Comparison of ENCODE assay signal across 18 cellular contexts in genomic region chr6:33794910-33795615, GRCh38. TPM values are rescaled to one million over a fixed set of nuclear protein-coding genes. Genes with fewer than 3 reads are reported as not detected.
DNase-seq lines count a peak whose midpoint lies in the region; ATAC-seq and TF ChIP-seq lines count a peak whose summit lies in the region.
"Had no signal": no experiment of that assay in that cellular context is flagged by ENCODE, and none has a peak within 500 bp of the region (broad histone marks: within the 10 kb centered on the region; RNA-seq: fewer than 3 reads in every experiment).

No MANE protein-coding gene starts in this region.

- H3K36me3 ChIP-seq in BE2C: no peaks in the 10 kb centered on the region
- no peaks in the 10 kb centered on the region for H3K36me3 ChIP-seq in HCT116 (ENCODE audit: control insufficient read depth in 1 of 2, insufficient read depth in 2 of 2, low read length in 2 of 2)
- no peaks in the 10 kb centered on the region for H3K36me3 ChIP-seq in vagina
- H3K36me3 ChIP-seq: left lung had no signal

- BruUV-seq in HCT116 (replicated peaks; lab: Mats Ljungman, UMichigan): no TSS peak

- DNase-seq in BE2C (no peak), HCT116 (ENCODE audit: low read depth, low spot score) (no peak), left colon (no peak), NK-92 (lab: John Stamatoyannopoulos, UW; ENCODE audit: unreplicated experiment) (no peak), HT-29 (ENCODE audit: low spot score) (no peak), vagina (ENCODE audit: extremely low spot score in 2 of 2) (no peak)
- DNase-seq: activated CD4-positive, alpha-beta T cell treated with anti-CD3 and anti-CD28 coated beads for 4 hours; activated T-cell treated with anti-CD3 and anti-CD28 coated beads, Interleukin-2, amount 50 U/mL, for 48 hours; C1 segment of cervical spinal cord; MV-4-11; NCI-H345 had no signal

- peaks cover 9% of the 10 kb centered on the region for H3K4me1 ChIP-seq in BE2C
- peaks cover 0 to 3% of the 10 kb centered on the region in 2 experiments; a peak in 2 of 4 replicates for H3K4me1 ChIP-seq in HCT116 (ENCODE audit: control insufficient read depth in 1 of 2, insufficient read depth in 2 of 2, low read length in 2 of 2)
- H3K4me1 ChIP-seq in vagina: no peaks in the 10 kb centered on the region
- H3K4me1 ChIP-seq: left lung had no signal

- no peaks in the 10 kb centered on the region for H4K20me1 ChIP-seq in HCT116 (ENCODE audit: insufficient read depth)

- TF ChIP-seq CTCF in BE2C (IDR thresholded peaks at IDR 0.05; ENCODE audit: low read depth, low read length) (peak; percentile 21; the same call in 1 of the 2 replicates), HCT116 (IDR thresholded peaks at IDR 0.05 in 2 of 3, conservative IDR thresholded peaks at IDR 0.05 in 1 of 3; ENCODE audit: borderline replicate concordance in 1 of 3, insufficient read depth in 1 of 3, low read depth in 2 of 3, low read length in 2 of 3) (no peak), VCaP (conservative IDR thresholded peaks at IDR 0.05) (peak; percentile 21; the same call in 1 of the 2 replicates), vagina (IDR thresholded peaks at IDR 0.05) (no peak)

- intact Hi-C loops in HCT116 (cut with micrococcal nuclease): no loop called here
- intact Hi-C loops in left colon (cut with DNase I, micrococcal nuclease): no loop called here
- intact Hi-C loops in vagina (cut with DNase I): no loop called here

- TF ChIP-seq POLR2A in HCT116 (IDR thresholded peaks at IDR 0.05; ENCODE audit: borderline replicate concordance, extremely low read depth, insufficient read depth, insufficient read length) (no peak), vagina (IDR thresholded peaks at IDR 0.05) (no peak)

- POLR2A ChIA-PET in HCT116 (lab: Charles Lee): no interaction called here

- RAD21 ChIA-PET in HCT116 (lab: Charles Lee; ENCODE audit: low non-redundant PET in 1 of 2, low total read pairs in 2 of 2, uncharacterized antibody in 2 of 2, unreplicated experiment in 2 of 2): no interaction called here

- no peaks in the 10 kb centered on the region for H3K27me3 ChIP-seq in BE2C
- peaks cover 8% of the 10 kb centered on the region; the same call in 1 of the 2 replicates for H3K27me3 ChIP-seq in HCT116 (ENCODE audit: insufficient read depth, low read length)
- H3K27me3 ChIP-seq in vagina: no peaks in the 10 kb centered on the region

- ATAC-seq in HCT116: peak; percentile 77
- ATAC-seq in left colon: peak; percentile 55
- ATAC-seq in HG03045 (IDR thresholded peaks at IDR 0.05; ENCODE audit: unreplicated experiment): no peak
- ATAC-seq: left lung had no signal

- CTCF ChIA-PET in HCT116 (lab: Charles Lee): no interaction called here

- TF ChIP-seq RAD21 in HCT116 (IDR thresholded peaks at IDR 0.05; ENCODE audit: low read depth): no peak

- H3K9me3 ChIP-seq in BE2C (no peaks in the 10 kb centered on the region), HCT116 (ENCODE audit: control insufficient read depth in 1 of 2, insufficient read depth in 1 of 2, low read depth in 1 of 2, low read length in 2 of 2) (no peaks in the 10 kb centered on the region), vagina (no peaks in the 10 kb centered on the region)
- H3K9me3 ChIP-seq: left lung had no signal

- H2AFZ ChIP-seq in HCT116 (ENCODE audit: low read depth, low read length, poor library complexity, severe bottlenecking): no peak overlapping the region

- H3K4me3 ChIP-seq in BE2C (ENCODE audit: low read depth, low read length): no peak overlapping the region
- H3K4me3 ChIP-seq in HCT116 (replicated peaks in 1 of 2; ENCODE audit: low read depth in 1 of 2, low read length in 2 of 2): no peak overlapping the region
- H3K4me3 ChIP-seq in vagina: no peak overlapping the region
- H3K4me3 ChIP-seq: left lung had no signal

- H3K4me2 ChIP-seq in HCT116 (ENCODE audit: low read length): no peak overlapping the region

- H3K27ac ChIP-seq in HCT116 (ENCODE audit: low read depth, low read length) (no peak overlapping the region), VCaP (no peak overlapping the region), vagina (no peak overlapping the region)
- H3K27ac ChIP-seq: left lung had no signal

- H3K79me2 ChIP-seq in HCT116 (ENCODE audit: insufficient read depth, low read length): no peaks in the 10 kb centered on the region

- H3K9me2 ChIP-seq in HCT116 (ENCODE audit: insufficient read depth): no peaks in the 10 kb centered on the region

- no peak overlapping the region for H3K9ac ChIP-seq in HCT116 (ENCODE audit: low read length)

TF ChIP-seq in HCT116, 20 proteins besides CTCF, POLR2A, EP300 and RAD21 (continues in another document):
- TF ChIP-seq MAX (IDR thresholded peaks at IDR 0.05): no peak
- TF ChIP-seq TCF7L2 (IDR thresholded peaks at IDR 0.05; ENCODE audit: borderline replicate concordance, extremely low read depth, insufficient read depth, insufficient read length): no peak
- no peak for TF ChIP-seq ELF1 (IDR thresholded peaks at IDR 0.05; ENCODE audit: borderline replicate concordance, low read depth)
- TF ChIP-seq, protein P1, sequence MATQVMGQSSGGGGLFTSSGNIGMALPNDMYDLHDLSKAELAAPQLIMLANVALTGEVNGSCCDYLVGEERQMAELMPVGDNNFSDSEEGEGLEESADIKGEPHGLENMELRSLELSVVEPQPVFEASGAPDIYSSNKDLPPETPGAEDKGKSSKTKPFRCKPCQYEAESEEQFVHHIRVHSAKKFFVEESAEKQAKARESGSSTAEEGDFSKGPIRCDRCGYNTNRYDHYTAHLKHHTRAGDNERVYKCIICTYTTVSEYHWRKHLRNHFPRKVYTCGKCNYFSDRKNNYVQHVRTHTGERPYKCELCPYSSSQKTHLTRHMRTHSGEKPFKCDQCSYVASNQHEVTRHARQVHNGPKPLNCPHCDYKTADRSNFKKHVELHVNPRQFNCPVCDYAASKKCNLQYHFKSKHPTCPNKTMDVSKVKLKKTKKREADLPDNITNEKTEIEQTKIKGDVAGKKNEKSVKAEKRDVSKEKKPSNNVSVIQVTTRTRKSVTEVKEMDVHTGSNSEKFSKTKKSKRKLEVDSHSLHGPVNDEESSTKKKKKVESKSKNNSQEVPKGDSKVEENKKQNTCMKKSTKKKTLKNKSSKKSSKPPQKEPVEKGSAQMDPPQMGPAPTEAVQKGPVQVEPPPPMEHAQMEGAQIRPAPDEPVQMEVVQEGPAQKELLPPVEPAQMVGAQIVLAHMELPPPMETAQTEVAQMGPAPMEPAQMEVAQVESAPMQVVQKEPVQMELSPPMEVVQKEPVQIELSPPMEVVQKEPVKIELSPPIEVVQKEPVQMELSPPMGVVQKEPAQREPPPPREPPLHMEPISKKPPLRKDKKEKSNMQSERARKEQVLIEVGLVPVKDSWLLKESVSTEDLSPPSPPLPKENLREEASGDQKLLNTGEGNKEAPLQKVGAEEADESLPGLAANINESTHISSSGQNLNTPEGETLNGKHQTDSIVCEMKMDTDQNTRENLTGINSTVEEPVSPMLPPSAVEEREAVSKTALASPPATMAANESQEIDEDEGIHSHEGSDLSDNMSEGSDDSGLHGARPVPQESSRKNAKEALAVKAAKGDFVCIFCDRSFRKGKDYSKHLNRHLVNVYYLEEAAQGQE (IDR thresholded peaks at IDR 0.05; ENCODE audit: low read depth): no peak
- no peak for TF ChIP-seq EZH2phosphoT487 (IDR thresholded peaks at IDR 0.05; ENCODE audit: borderline replicate concordance)
- no peak for TF ChIP-seq FOSL1 (IDR thresholded peaks at IDR 0.05; ENCODE audit: low read depth)
- TF ChIP-seq ZBTB33 (IDR thresholded peaks at IDR 0.05; ENCODE audit: extremely low read depth, insufficient replicate concordance, low read length): no peak
- no peak for TF ChIP-seq SP1 (IDR thresholded peaks at IDR 0.05; ENCODE audit: low read depth)
- no peak for TF ChIP-seq POLR2AphosphoS5 (IDR thresholded peaks at IDR 0.05; ENCODE audit: low read depth, low read length)
- no peak for TF ChIP-seq ATF3 (IDR thresholded peaks at IDR 0.05)
- no peak for TF ChIP-seq JUND (IDR thresholded peaks at IDR 0.05)
- no peak for TF ChIP-seq EGR1 (IDR thresholded peaks at IDR 0.05; ENCODE audit: low read depth)

RNA-seq across cellular contexts. Expression of gene LEMD2, which starts 6.1 kb away (rescaled TPM):
- polyA plus RNA-seq in BE2C (2012; ENCODE audit: insufficient read depth, insufficient read length, low read depth): 82.1 TPM
- 43.9 TPM for total RNA-seq in HCT116 (2021; ENCODE audit: unreplicated experiment)
- 27.4 and 28.0 TPM in 2 replicates for polyA plus RNA-seq in HCT116 (2012)
- 10 to 100 TPM; 62.6 to 66.7 TPM for total RNA-seq in left colon
- 42.1 and 50.2 TPM in 2 replicates for total RNA-seq in HT-29 (2014; rRNA removed; shearing (Covaris generic))
- total RNA-seq in vagina: 55.5 TPM

RNA-seq across cellular contexts. Expression of gene MLN, which starts 8.7 kb away (rescaled TPM):
- not detected for polyA plus RNA-seq in BE2C (2012; ENCODE audit: insufficient read depth, insufficient read length, low read depth)
- total RNA-seq in HCT116 (2021; ENCODE audit: unreplicated experiment) (not detected), left colon (not detected), vagina (not detected)
- polyA plus RNA-seq in HCT116 (2012): not detected in 2 replicates
- not detected in 2 replicates for total RNA-seq in HT-29 (2014; rRNA removed; shearing (Covaris generic))
- total RNA-seq: Daoy, glomerular endothelial cell, left lung, progenitor cell of endocrine pancreas, temporal lobe had no signal

RNA-seq across cellular contexts. Expression of gene IP6K3, which starts 48.4 kb away (rescaled TPM):
- polyA plus RNA-seq in BE2C (2012; ENCODE audit: insufficient read depth, insufficient read length, low read depth): 2.0 TPM
- total RNA-seq in HCT116 (2021; ENCODE audit: unreplicated experiment) (not detected), left colon (1 to 10 TPM in 1 of 2 donors, under 1 TPM in 1; 0.45 to 2.4 TPM), vagina (1.5 TPM)
- 0.02 TPM in 1 of 2 replicates, not detected in the other for polyA plus RNA-seq in HCT116 (2012)
- not detected in 2 replicates for total RNA-seq in HT-29 (2014; rRNA removed; shearing (Covaris generic))
- total RNA-seq: Daoy, glomerular endothelial cell, temporal lobe had no signal

Comparison
In these comparisons a context has a peak if more than half of its experiments do, and no peak if none do; other contexts are left out.
1. CTCF ChIP-seq: peak in BE2C (single experiment) and VCaP (single experiment); none in HCT116 (0 of 3) and vagina (0 of 3).